8 cellular contexts compared by ENCODE assay signal in genomic region chr2:38376683-38377500, GRCh38. TPM values are rescaled to one million over a fixed set of nuclear protein-coding genes. Genes with fewer than 3 reads are reported as not detected.
DNase-seq lines count a peak whose midpoint lies in the region; ATAC-seq and TF ChIP-seq lines count a peak whose summit lies in the region.

Gene ATL2, minus strand, starts transcription at chr2:38377273. Its CDS starts 13 bp downstream, at chr2:38377260.

- no peaks in the 10 kb centered on the region for H3K9me2 ChIP-seq in DOHH2 (replicated peaks; ENCODE audit: control insufficient read depth, low read length)

- peak; percentile 77 for ATAC-seq in GM21825 (IDR thresholded peaks at IDR 0.05; ENCODE audit: unreplicated experiment)
- peak; percentile 81 to 83 for ATAC-seq in naive thymus-derived CD8-positive, alpha-beta T cell

- peak within 1 kb of the TSS; percentile 96 for H3K27ac Mint-ChIP-seq in activated T-helper 1 cell treated with anti-CD3 and anti-CD28 coated beads, Interleukin-12 subunit alpha, Interleukin-12 subunit beta, Interleukin-2, Interleukin-4 antibody, amounts not matched to agents 30 ng/mL and 10 ng/mL and 1 ng/mL, durations not matched to agents 14 hours and 24 hours and 36 hours
- peak within 1 kb of the TSS; percentile 87 to 98 (median 96) for H3K27ac Mint-ChIP-seq in naive thymus-derived CD8-positive, alpha-beta T cell

- H2AFZ ChIP-seq in fibroblast of lung (ENCODE audit: low read length): peak within 1 kb of the TSS; percentile 88

- POLR2A ChIA-PET in naive thymus-derived CD8-positive, alpha-beta T cell (lab: Charles Lee): interaction anchor here (0.8 to 3.6 kb wide), 8 partner anchors 10 to 1410 kb away, joined by 3 to 30 read pairs (median 6); partner anchors contain the start of genes SRSF7 and STRN

- peaks cover 65% of the 10 kb centered on the region for H3K4me1 ChIP-seq in DOHH2 (ENCODE audit: control insufficient read depth, low read length)
- no peaks in the 10 kb centered on the region for H3K4me1 ChIP-seq in fibroblast of lung (ENCODE audit: control insufficient read depth, extremely low read depth, insufficient read depth, low read length)

- H4K20me1 ChIP-seq in DOHH2 (ENCODE audit: control insufficient read depth, insufficient read depth, low read depth, low read length) (peaks cover 43% of the 10 kb centered on the region), fibroblast of lung (ENCODE audit: control insufficient read depth, extremely low read depth, insufficient read depth, low read length) (no peaks in the 10 kb centered on the region)

- H3F3A ChIP-seq in DOHH2 (ENCODE audit: control insufficient read depth, insufficient read depth): peaks cover 6% of the 10 kb centered on the region; the same call in 1 of the 2 replicates

- H3K27me3 ChIP-seq in DOHH2 (ENCODE audit: control insufficient read depth, low read length) (no peaks in the 10 kb centered on the region), fibroblast of lung (ENCODE audit: control insufficient read depth, insufficient read depth, low read length) (no peaks in the 10 kb centered on the region)

- intact Hi-C loops in activated T-helper 1 cell treated with anti-CD3 and anti-CD28 coated beads, Interleukin-12 subunit alpha, Interleukin-12 subunit beta, Interleukin-2, Interleukin-4 antibody, amounts not matched to agents 30 ng/mL and 10 ng/mL and 1 ng/mL, durations not matched to agents 14 hours and 24 hours and 36 hours (cut with micrococcal nuclease): loop anchor here (1.0 to 10.0 kb wide), 15 partner anchors 11 to 1142 kb away; partner anchors contain the start of genes CEBPZ, CYP1B1, DHX57 and GEMIN6

- peak within 1 kb of the TSS; percentile 89 for H3K4me3 ChIP-seq in DOHH2 (ENCODE audit: low read length)
- H3K4me3 ChIP-seq in fibroblast of lung (replicated peaks in 1 of 4; ENCODE audit: control extremely low read depth in 1 of 4, insufficient read depth in 1 of 4, low read depth in 3 of 4, low read length in 4 of 4): peak within 1 kb of the TSS; percentile 80 to 94 (median 84)

- H3K9me3 ChIP-seq in DOHH2 (ENCODE audit: control insufficient read depth, insufficient read depth, low read length): no peaks in the 10 kb centered on the region
- H3K9me3 ChIP-seq in fibroblast of lung (ENCODE audit: control insufficient read depth, insufficient read depth, low read depth, low read length): no peaks in the 10 kb centered on the region

- H3K36me3 ChIP-seq in DOHH2 (ENCODE audit: control insufficient read depth, low read length) (peaks cover 45% of the 10 kb centered on the region), fibroblast of lung (ENCODE audit: control insufficient read depth, insufficient read depth, low read length) (no peaks in the 10 kb centered on the region)

- peak within 1 kb of the TSS; percentile 98 for H3K9ac ChIP-seq in fibroblast of lung (ENCODE audit: insufficient read depth, low read length)

- peak; percentile 28 for TF ChIP-seq CTCF in DOHH2 (IDR thresholded peaks at IDR 0.05; ENCODE audit: low read depth, low read length, poor library complexity, severe bottlenecking)
- TF ChIP-seq CTCF in fibroblast of lung (conservative IDR thresholded peaks at IDR 0.05 in 1 of 2, IDR thresholded peaks at IDR 0.05 in 1 of 2; ENCODE audit: low read depth in 1 of 2, low read length in 2 of 2): peak in 1 of 2 donors; percentile 26

- peak within 1 kb of the TSS; percentile 95 for H3K4me3 Mint-ChIP-seq in activated T-helper 1 cell treated with anti-CD3 and anti-CD28 coated beads, Interleukin-12 subunit alpha, Interleukin-12 subunit beta, Interleukin-2, Interleukin-4 antibody, amounts not matched to agents 30 ng/mL and 10 ng/mL and 1 ng/mL, durations not matched to agents 14 hours and 24 hours and 36 hours
- H3K4me3 Mint-ChIP-seq in naive thymus-derived CD8-positive, alpha-beta T cell: peak within 1 kb of the TSS; percentile 87 to 99 (median 98)

- no peaks in the 10 kb centered on the region for H3K9me3 Mint-ChIP-seq in activated T-helper 1 cell treated with anti-CD3 and anti-CD28 coated beads, Interleukin-12 subunit alpha, Interleukin-12 subunit beta, Interleukin-2, Interleukin-4 antibody, amounts not matched to agents 30 ng/mL and 10 ng/mL and 1 ng/mL, durations not matched to agents 14 hours and 24 hours and 36 hours
- no peaks in the 10 kb centered on the region for H3K9me3 Mint-ChIP-seq in naive thymus-derived CD8-positive, alpha-beta T cell

- H3K36me3 Mint-ChIP-seq in activated T-helper 1 cell treated with anti-CD3 and anti-CD28 coated beads, Interleukin-12 subunit alpha, Interleukin-12 subunit beta, Interleukin-2, Interleukin-4 antibody, amounts not matched to agents 30 ng/mL and 10 ng/mL and 1 ng/mL, durations not matched to agents 14 hours and 24 hours and 36 hours (ENCODE audit: low read depth): peaks cover 11% of the 10 kb centered on the region
- H3K36me3 Mint-ChIP-seq in naive thymus-derived CD8-positive, alpha-beta T cell: no peaks in the 10 kb centered on the region

- H3K27ac ChIP-seq in DOHH2 (ENCODE audit: low read depth, low read length): peak within 1 kb of the TSS; percentile 63
- peak within 1 kb of the TSS; percentile 89 for H3K27ac ChIP-seq in fibroblast of lung (ENCODE audit: insufficient read depth, low read length)

- H3K4me2 ChIP-seq in DOHH2 (ENCODE audit: low read length): peak within 1 kb of the TSS; percentile 94
- H3K4me2 ChIP-seq in fibroblast of lung (ENCODE audit: extremely low read depth, insufficient read depth, low read length): peak within 1 kb of the TSS; percentile 89

- H3K4me1 Mint-ChIP-seq in activated T-helper 1 cell treated with anti-CD3 and anti-CD28 coated beads, Interleukin-12 subunit alpha, Interleukin-12 subunit beta, Interleukin-2, Interleukin-4 antibody, amounts not matched to agents 30 ng/mL and 10 ng/mL and 1 ng/mL, durations not matched to agents 14 hours and 24 hours and 36 hours (ENCODE audit: low read depth): peaks cover 55% of the 10 kb centered on the region
- H3K4me1 Mint-ChIP-seq in naive thymus-derived CD8-positive, alpha-beta T cell: peaks cover 36 to 76% (median 71%) of the 10 kb centered on the region in 4 donors

- peaks cover 52% of the 10 kb centered on the region for H3K79me2 ChIP-seq in DOHH2 (ENCODE audit: control insufficient read depth, low read length)
- H3K79me2 ChIP-seq in fibroblast of lung (ENCODE audit: control insufficient read depth, insufficient read depth, low read length): peaks cover 47% of the 10 kb centered on the region

- peaks cover 14% of the 10 kb centered on the region for H3K27me3 Mint-ChIP-seq in activated T-helper 1 cell treated with anti-CD3 and anti-CD28 coated beads, Interleukin-12 subunit alpha, Interleukin-12 subunit beta, Interleukin-2, Interleukin-4 antibody, amounts not matched to agents 30 ng/mL and 10 ng/mL and 1 ng/mL, durations not matched to agents 14 hours and 24 hours and 36 hours (ENCODE audit: insufficient read depth)
- no peaks in the 10 kb centered on the region for H3K27me3 Mint-ChIP-seq in naive thymus-derived CD8-positive, alpha-beta T cell

- DNase-seq in Kasumi-1 (lab: John Stamatoyannopoulos, UW) (peak; percentile 97 to 98), RKO (ENCODE audit: low spot score) (peak; percentile 94), fibroblast of lung (ENCODE audit: low read depth in 2 of 2) (peak; percentile 94 to 96)
- peak; percentile 92 for DNase-seq in activated T-helper 1 cell treated with anti-CD3 and anti-CD28 coated beads, Interleukin-12 subunit alpha, Interleukin-12 subunit beta, Interleukin-2, Interleukin-4 antibody, amounts not matched to agents 30 ng/mL and 10 ng/mL and 1 ng/mL, durations not matched to agents 14 hours and 24 hours and 36 hours (ENCODE audit: low spot score)
- DNase-seq in naive thymus-derived CD8-positive, alpha-beta T cell: peak; percentile 87 to 95 (median 90)
- peak; percentile 88 to 91 (median 90) for DNase-seq in stimulated activated naive CD4-positive, alpha-beta T cell (lab: John Stamatoyannopoulos, UW)

RNA-seq across cellular contexts. Expression of gene ATL2, which starts in this region (rescaled TPM):
- 62.1 and 72.5 TPM in 2 replicates for total RNA-seq in activated T-helper 1 cell treated with anti-CD3 and anti-CD28 coated beads, Interleukin-12 subunit alpha, Interleukin-12 subunit beta, Interleukin-2, Interleukin-4 antibody, amounts not matched to agents 30 ng/mL and 10 ng/mL and 1 ng/mL, durations not matched to agents 14 hours and 24 hours and 36 hours
- total RNA-seq in fibroblast of lung: 62.1 and 70.7 TPM in 2 replicates
- polyA plus RNA-seq in fibroblast of lung: 24.4 and 26.5 TPM in 2 replicates
- polyA plus RNA-seq in fibroblast of lung (2012): 14.7 and 18.2 TPM in 2 replicates
- 1.6 and 3.6 TPM in 2 replicates for polyA minus RNA-seq in fibroblast of lung (ENCODE audit: low replicate concordance)
- 10 to 100 TPM; 62.8 to 71.8 TPM for total RNA-seq in naive thymus-derived CD8-positive, alpha-beta T cell
- polyA plus RNA-seq in naive thymus-derived CD8-positive, alpha-beta T cell: 10 to 100 TPM; 10.6 to 24.2 (median 14.2) TPM

Comparison
In these comparisons a context has a peak if more than half of its experiments do, and no peak if none do; other contexts are left out.
1. Peak in every context shown above with its lines: DNase-seq, ATAC-seq, H3K4me3 ChIP-seq and H3K27ac ChIP-seq.